In the genomic region with DNA sequence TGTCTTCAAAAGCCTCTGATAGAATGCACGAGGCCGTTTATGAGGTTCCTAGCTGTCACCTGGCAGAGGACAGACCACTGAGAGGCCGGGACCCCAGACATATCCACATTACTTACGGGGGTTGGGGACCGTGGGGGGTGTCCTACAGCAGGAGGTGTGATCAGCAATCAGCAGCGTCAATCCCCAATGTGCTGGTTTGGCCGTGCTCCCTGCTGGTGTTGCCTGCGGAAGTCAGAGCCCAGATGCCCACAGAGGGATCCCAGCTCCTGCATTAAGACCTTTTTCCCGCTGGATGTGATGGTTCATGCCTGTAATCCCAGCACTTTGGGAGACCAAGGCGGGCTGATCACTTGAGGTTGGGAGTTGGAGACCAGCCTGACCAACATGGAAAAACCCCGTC, we compare ENCODE assay signal across 22 cellular contexts. TPM values are rescaled to one million over a fixed set of nuclear protein-coding genes. Genes with fewer than 3 reads are reported as not detected.
DNase-seq lines count a peak whose midpoint lies in the region; ATAC-seq, FAIRE-seq and TF ChIP-seq lines count a peak whose summit lies in the region.
"Had no signal": no experiment of that assay in that cellular context is flagged by ENCODE, and none has a peak within 500 bp of the region (broad histone marks: within the 10 kb centered on the region; RNA-seq: fewer than 3 reads in every experiment).

No MANE protein-coding gene starts in this region.

- H3K36me3 ChIP-seq in neuronal stem cell (replicated peaks in 1 of 2; ENCODE audit: control insufficient read depth in 2 of 2, insufficient read depth in 2 of 2, low read length in 2 of 2), result no peaks in the 10 kb centered on the region
- H3K36me3 ChIP-seq: BE2C had no signal

- no peak overlapping the region for H2BK12ac ChIP-seq in H9 (ENCODE audit: insufficient read length, low read depth, low read length)
- peak overlapping the region; percentile 30 for H2BK12ac ChIP-seq in neuronal stem cell (ENCODE audit: low read length)

- H2BK20ac ChIP-seq in H9 (ENCODE audit: low read depth, low read length, poor library complexity, severe bottlenecking), result no peak overlapping the region

- no peak overlapping the region for H4K5ac ChIP-seq in H9 (ENCODE audit: insufficient read length, low read depth, low read length)

- no peak overlapping the region for H2BK120ac ChIP-seq in H9 (ENCODE audit: low read depth, low read length, poor library complexity, severe bottlenecking)
- no peak overlapping the region for H2BK120ac ChIP-seq in neuronal stem cell (ENCODE audit: low read depth, low read length)

- no peak overlapping the region for H2AK5ac ChIP-seq in H9 (ENCODE audit: insufficient read length, low read length)
- H2AK5ac ChIP-seq in neuronal stem cell (ENCODE audit: low read depth, low read length), result no peak overlapping the region

- H2AFZ ChIP-seq in H9 (ENCODE audit: low read length) (no peak overlapping the region), neuronal stem cell (ENCODE audit: low read length) (no peak overlapping the region)

- H2BK15ac ChIP-seq in H9 (ENCODE audit: low read depth, low read length), result no peak overlapping the region
- H2BK15ac ChIP-seq in neuronal stem cell (ENCODE audit: low read length), result peak overlapping the region; percentile 30

- H3K27ac Mint-ChIP-seq in H9, result no peak overlapping the region
- H3K27ac Mint-ChIP-seq in activated T-helper 17 cell treated with anti-CD3 and anti-CD28 coated beads, Interleukin-2, amount 50 U/mL, for 72 hours, result no peak overlapping the region
- H3K27ac Mint-ChIP-seq: CD4-positive, CD25-positive, alpha-beta regulatory T cell; CD8-positive, alpha-beta memory T cell had no signal

- no peaks in the 10 kb centered on the region for H3K9me3 ChIP-seq in H9 (ENCODE audit: control insufficient read depth, low read depth, low read length)
- no peaks in the 10 kb centered on the region for H3K9me3 ChIP-seq in neuronal stem cell (replicated peaks in 1 of 2; ENCODE audit: control insufficient read depth in 2 of 2, insufficient read depth in 1 of 2, low read depth in 1 of 2, low read length in 2 of 2)
- H3K9me3 ChIP-seq: BE2C had no signal

- no peak overlapping the region for H4K8ac ChIP-seq in H9 (replicated peaks; ENCODE audit: insufficient read length, low read depth, low read length)
- H4K8ac ChIP-seq in neuronal stem cell (ENCODE audit: low read depth, low read length), result no peak overlapping the region

- H3K23ac ChIP-seq in H9 (ENCODE audit: insufficient read length, low read depth, low read length) (no peak overlapping the region), neuronal stem cell (ENCODE audit: low read depth, low read length, poor library complexity) (no peak overlapping the region)

- peak overlapping the region; percentile 4; the same call in 1 of the 2 replicates for H3K14ac ChIP-seq in H9 (ENCODE audit: insufficient read depth, low read length)
- H3K14ac ChIP-seq in neuronal stem cell (ENCODE audit: low read length), result no peak overlapping the region

- DNase-seq in H9 (no peak), SW480 (ENCODE audit: low spot score) (peak; percentile 77), neuronal stem cell (ENCODE audit: low spot score) (no peak), LoVo (ENCODE audit: low spot score) (no peak), epidermal melanocyte (ENCODE audit: insufficient read length, low spot score) (no peak)
- DNase-seq: ACHN; BE2C; C1 segment of cervical spinal cord; CD4-positive, CD25-positive, alpha-beta regulatory T cell; CD8-positive, alpha-beta memory T cell; COR-L47; DMS153; GDM1; GOT3; HCEC 1CT had no signal

- H3K9me3 Mint-ChIP-seq in H9, result no peaks in the 10 kb centered on the region
- H3K9me3 Mint-ChIP-seq in activated T-helper 17 cell treated with anti-CD3 and anti-CD28 coated beads, Interleukin-2, amount 50 U/mL, for 72 hours, result no peaks in the 10 kb centered on the region

- H3K27me3 ChIP-seq in H9 (ENCODE audit: insufficient read depth, low read length) (no peaks in the 10 kb centered on the region), neuronal stem cell (ENCODE audit: control insufficient read depth in 3 of 3, insufficient read depth in 3 of 3, low read depth in 1 of 3, low read length in 3 of 3) (peaks cover 0 to 16% (median 0%) of the 10 kb centered on the region in 3 experiments)
- H3K27me3 ChIP-seq: BE2C had no signal

- TF ChIP-seq CTCF in H9 (conservative IDR thresholded peaks at IDR 0.05), result no peak

- no peak overlapping the region for H3K4me3 Mint-ChIP-seq in H9
- H3K4me3 Mint-ChIP-seq in activated T-helper 17 cell treated with anti-CD3 and anti-CD28 coated beads, Interleukin-2, amount 50 U/mL, for 72 hours, result no peak overlapping the region
- H3K4me3 Mint-ChIP-seq: CD4-positive, CD25-positive, alpha-beta regulatory T cell; CD8-positive, alpha-beta memory T cell had no signal

- H4K91ac ChIP-seq in H9 (ENCODE audit: insufficient read length, low read depth, low read length), result no peak overlapping the region
- H4K91ac ChIP-seq in neuronal stem cell (ENCODE audit: low read depth, low read length, poor library complexity), result no peak overlapping the region

- no peak overlapping the region for H3K56ac ChIP-seq in H9 (ENCODE audit: insufficient read length, low read depth, low read length)

- no peak overlapping the region for H3K18ac ChIP-seq in H9 (ENCODE audit: insufficient read length, low read depth, low read length)
- peak overlapping the region; percentile 81 for H3K18ac ChIP-seq in neuronal stem cell (ENCODE audit: low read length)

- no peaks in the 10 kb centered on the region for H3K27me3 Mint-ChIP-seq in H9 (ENCODE audit: low read depth)
- H3K27me3 Mint-ChIP-seq in activated T-helper 17 cell treated with anti-CD3 and anti-CD28 coated beads, Interleukin-2, amount 50 U/mL, for 72 hours, result peaks cover 14% of the 10 kb centered on the region
- H3K27me3 Mint-ChIP-seq: CD4-positive, CD25-positive, alpha-beta regulatory T cell had no signal

- H3K4me3 ChIP-seq in neuronal stem cell (ENCODE audit: low read length in 2 of 2), result no peak overlapping the region

- no peak overlapping the region for H3K9ac ChIP-seq in H9 (ENCODE audit: extremely low read depth, insufficient read length, low read length)
- peak overlapping the region; percentile 44 for H3K9ac ChIP-seq in neuronal stem cell (ENCODE audit: low read depth, low read length, poor library complexity)

- no peak for ATAC-seq in HG02885 (IDR thresholded peaks at IDR 0.05; ENCODE audit: poor library complexity, unreplicated experiment)
- ATAC-seq in activated T-helper 17 cell treated with anti-CD3 and anti-CD28 coated beads, Interleukin-2, amount 50 U/mL, for 72 hours (replicated peaks), result no peak

- peaks cover 3% of the 10 kb centered on the region; the same call in 1 of the 2 replicates for H3K4me1 ChIP-seq in H9 (ENCODE audit: insufficient read depth, low read length)
- peaks cover 7 to 17% of the 10 kb centered on the region in 2 donors for H3K4me1 ChIP-seq in neuronal stem cell (ENCODE audit: control insufficient read depth in 2 of 2, insufficient read depth in 1 of 2, low read depth in 1 of 2, low read length in 2 of 2)
- H3K4me1 ChIP-seq: BE2C had no signal

- no peak overlapping the region for H3K4me2 ChIP-seq in H9 (ENCODE audit: insufficient read depth, insufficient read length, low read length)
- H3K4me2 ChIP-seq in neuronal stem cell (ENCODE audit: insufficient read depth, low read length, poor library complexity, severe bottlenecking), result no peak overlapping the region

- H3T11ph ChIP-seq in H9 (ENCODE audit: low read length), result no peak overlapping the region

- H3K79me2 ChIP-seq in H9 (ENCODE audit: insufficient read depth, low read length), result no peaks in the 10 kb centered on the region

- H3K4ac ChIP-seq in H9 (ENCODE audit: low read depth, low read length) (no peak overlapping the region), neuronal stem cell (ENCODE audit: low read length) (no peak overlapping the region)

- H4K20me1 ChIP-seq in H9 (ENCODE audit: control insufficient read depth, insufficient read depth, insufficient read length), result no peaks in the 10 kb centered on the region

- H3K79me1 ChIP-seq in H9 (ENCODE audit: insufficient read depth, low read depth, low read length, poor library complexity, severe bottlenecking) (no peaks in the 10 kb centered on the region), neuronal stem cell (ENCODE audit: low read depth, low read length) (no peaks in the 10 kb centered on the region)

- H2BK5ac ChIP-seq in H9 (ENCODE audit: insufficient read length, low read length), result no peak overlapping the region
- H2BK5ac ChIP-seq in neuronal stem cell (ENCODE audit: low read length), result no peak overlapping the region

- H3K4me1 Mint-ChIP-seq in H9, result peaks cover 23 to 25% of the 10 kb centered on the region in 2 experiments
- H3K4me1 Mint-ChIP-seq in activated T-helper 17 cell treated with anti-CD3 and anti-CD28 coated beads, Interleukin-2, amount 50 U/mL, for 72 hours, result no peaks in the 10 kb centered on the region
- H3K4me1 Mint-ChIP-seq: CD4-positive, CD25-positive, alpha-beta regulatory T cell; CD8-positive, alpha-beta memory T cell had no signal

- WGBS in H9 (ENCODE audit: extremely low coverage, insufficient read length, low lambda C conversion rate), result no CpG with 5 or more reads among the region's 11 CpGs
- no CpG with 5 or more reads among the region's 11 CpGs for WGBS in neuronal stem cell (ENCODE audit: extremely low coverage in 2 of 2, insufficient read length in 2 of 2, insufficient replicate concordance in 1 of 2), 2 donors

- no peaks in the 10 kb centered on the region for H3K23me2 ChIP-seq in H9 (ENCODE audit: insufficient read length, low read depth, low read length, poor library complexity, severe bottlenecking)

- H3K27ac ChIP-seq in H9 (ENCODE audit: insufficient read length, low read depth, low read length), result no peak overlapping the region
- H3K27ac ChIP-seq in neuronal stem cell (replicated peaks; ENCODE audit: low read length), result no peak overlapping the region
- H3K27ac ChIP-seq: HL-60 had no signal

- peak; percentile 80 for FAIRE-seq in islet of Langerhans (lab: Jason Lieb, UNC)
- FAIRE-seq: A204.1, GM19239 had no signal

- no peaks in the 10 kb centered on the region for H3K36me3 Mint-ChIP-seq in H9 (ENCODE audit: insufficient read depth in 1 of 3, low read depth in 3 of 3)
- no peaks in the 10 kb centered on the region for H3K36me3 Mint-ChIP-seq in activated T-helper 17 cell treated with anti-CD3 and anti-CD28 coated beads, Interleukin-2, amount 50 U/mL, for 72 hours (ENCODE audit: low read depth)
- H3K36me3 Mint-ChIP-seq: CD4-positive, CD25-positive, alpha-beta regulatory T cell; CD8-positive, alpha-beta memory T cell had no signal

RNA-seq across cellular contexts. Expression of gene SP5, which starts 20.8 kb away (rescaled TPM):
- 1.7 and 2.2 TPM in 2 replicates for total RNA-seq in H9 (2021)
- 0.04 TPM for polyA plus RNA-seq in neuronal stem cell (2013, experiment 1 of 2)
- 0.06 TPM for polyA plus RNA-seq in neuronal stem cell (2013, experiment 2 of 2)
- total RNA-seq in activated T-helper 17 cell treated with anti-CD3 and anti-CD28 coated beads, Interleukin-2, amount 50 U/mL, for 72 hours, result under 1 TPM in 1 of 2 donors, not detected in 1; 0.19 TPM
- total RNA-seq: CD4-positive, CD25-positive, alpha-beta regulatory T cell; CD8-positive, alpha-beta memory T cell; HT1080 had no signal
- polyA plus RNA-seq: CD4-positive, CD25-positive, alpha-beta regulatory T cell; CD8-positive, alpha-beta memory T cell had no signal
